In genomic region chr2:127064642-127065250, GRCh38 we compare ENCODE assay signal across 8 cellular contexts. TPM values are rescaled to one million over a fixed set of nuclear protein-coding genes. Genes with fewer than 3 reads are reported as not detected.
DNase-seq lines count a peak whose midpoint lies in the region; ATAC-seq and TF ChIP-seq lines count a peak whose summit lies in the region.

No MANE protein-coding gene starts in this region.

- WGBS in ovary, 3 donors: 33 to 41% (median 38%) methylated on average over 13 to 17 of the region's 17 CpGs

- H3K9me3 ChIP-seq in ovary (no peaks in the 10 kb centered on the region), tibial artery (no peaks in the 10 kb centered on the region)

- H3K27ac ChIP-seq in ovary (peak overlapping the region; percentile 4 to 21), tibial artery (peak overlapping the region; percentile 68 to 70)

- no peaks in the 10 kb centered on the region for H3K27me3 ChIP-seq in ovary
- H3K27me3 ChIP-seq in tibial artery: no peaks in the 10 kb centered on the region

- DNase-seq in NCI-H2227 (lab: John Stamatoyannopoulos, UW; ENCODE audit: unreplicated experiment) (peak; percentile 19), NCI-H2227 treated with DMSO at 0.1 percent for 48 hours (lab: John Stamatoyannopoulos, UW) (no peak), OCI-M1 (lab: John Stamatoyannopoulos, UW) (peak; percentile 96), fibroblast of the conjunctiva (ENCODE audit: low read depth) (peak; percentile 86), ovary (peak; percentile 70 to 83 (median 75)), tibial artery (peak; percentile 92 to 97)
- peak; percentile 88 to 91 for DNase-seq in activated T-cell treated with anti-CD3 and anti-CD28 coated beads, Interleukin-2, amount 50 U/mL, for 48 hours

- TF ChIP-seq CTCF in ovary (IDR thresholded peaks at IDR 0.05) (no peak), tibial artery (IDR thresholded peaks at IDR 0.05) (peak in 1 of 2 experiments; percentile 5)

- peak; percentile 73 for ATAC-seq in HG03025 (IDR thresholded peaks at IDR 0.05; ENCODE audit: low FRiP score, unreplicated experiment)

- no peak overlapping the region for H3K4me3 ChIP-seq in ovary
- H3K4me3 ChIP-seq in tibial artery: no peak overlapping the region

- TF ChIP-seq POLR2A in ovary (IDR thresholded peaks at IDR 0.05): no peak

- TF ChIP-seq EP300 in ovary (IDR thresholded peaks at IDR 0.05): no peak

- no peaks in the 10 kb centered on the region for H3K4me1 ChIP-seq in ovary (ENCODE audit: insufficient read depth)
- H3K4me1 ChIP-seq in tibial artery: peaks cover 5 to 28% (median 15%) of the 10 kb centered on the region in 4 donors

- H3K36me3 ChIP-seq in ovary (no peaks in the 10 kb centered on the region), tibial artery (peaks cover 0 to 33% (median 0%) of the 10 kb centered on the region in 3 donors)

- intact Hi-C loops in ovary (cut with DNase I) (loop anchor here in 2 of 4 donors (5.0 to 10.0 kb wide), 5 partner anchors 43 to 413 kb away; partner anchors contain the start of genes BIN1 (in 1 of the 2) and ERCC3 (in 1 of the 2)), tibial artery (cut with DNase I; ENCODE audit: low total_unique reads) (no loop called here)

RNA-seq across cellular contexts. Expression of gene BIN1, which starts 42.2 kb away (rescaled TPM):
- total RNA-seq in ovary: 10 to 100 TPM; 25.2 to 77.3 (median 57.6) TPM
- 10 to 100 TPM; 16.7 to 32.6 TPM for polyA plus RNA-seq in ovary
